8 cellular contexts compared by ENCODE assay signal in genomic region chr4:82774711-82775171, GRCh38. TPM values are rescaled to one million over a fixed set of nuclear protein-coding genes. Genes with fewer than 3 reads are reported as not detected.
DNase-seq lines count a peak whose midpoint lies in the region; ATAC-seq and TF ChIP-seq lines count a peak whose summit lies in the region.
"Had no signal": no experiment of that assay in that cellular context is flagged by ENCODE, and none has a peak within 500 bp of the region (broad histone marks: within the 10 kb centered on the region; RNA-seq: fewer than 3 reads in every experiment).

No MANE protein-coding gene starts in this region.

- DNase-seq in cerebellum (ENCODE audit: low spot score), result peak; percentile 41
- peak in 36 of 49 donors; percentile 4 to 74 (median 50) for DNase-seq in substantia nigra (lab: John Stamatoyannopoulos, UW)
- DNase-seq in GM19238 (ENCODE audit: insufficient read length, low spot score), result no peak
- DNase-seq in NCI-H1048 (lab: John Stamatoyannopoulos, UW), result no peak
- DNase-seq: sigmoid colon had no signal

- peak; percentile 97 for TF ChIP-seq EP300 in Ishikawa (IDR thresholded peaks at IDR 0.05; ENCODE audit: borderline replicate concordance)

- peak; percentile 18; the same call in 1 of the 2 replicates for TF ChIP-seq RAD21 in Ishikawa (IDR thresholded peaks at IDR 0.05; ENCODE audit: low read depth)

- H3K27ac ChIP-seq in layer of hippocampus (ENCODE audit: low read depth, low read length), result peak overlapping the region; percentile 71
- H3K27ac ChIP-seq in substantia nigra (ENCODE audit: low read depth, low read length, poor library complexity, severe bottlenecking), result peak overlapping the region; percentile 94
- H3K27ac ChIP-seq: sigmoid colon had no signal

- no peak for ATAC-seq in HG03135 (IDR thresholded peaks at IDR 0.05; ENCODE audit: unreplicated experiment)

- H3K27me3 ChIP-seq in layer of hippocampus (ENCODE audit: control insufficient read depth, insufficient read depth, low read length), result no peaks in the 10 kb centered on the region
- H3K27me3 ChIP-seq: sigmoid colon had no signal

TF ChIP-seq in Ishikawa, 13 proteins besides CTCF, POLR2A, EP300 and RAD21:
- TF ChIP-seq ZBTB7A (IDR thresholded peaks at IDR 0.05; ENCODE audit: low read depth) (no peak), MAX (IDR thresholded peaks at IDR 0.05) (peak; percentile 42; the same call in 1 of the 2 replicates), TAF1 (IDR thresholded peaks at IDR 0.05; ENCODE audit: low read depth) (no peak), REST (IDR thresholded peaks at IDR 0.05; ENCODE audit: low read depth) (no peak), YY1 (IDR thresholded peaks at IDR 0.05; ENCODE audit: low read depth) (peak; percentile 54; the same call in 1 of the 2 replicates), CEBPB (IDR thresholded peaks at IDR 0.05) (peak; percentile 66; the same call in 1 of the 2 replicates), CREB1 (IDR thresholded peaks at IDR 0.05; ENCODE audit: low read depth) (no peak), NFIC (IDR thresholded peaks at IDR 0.05) (peak; percentile 95), FOXM1 (IDR thresholded peaks at IDR 0.05; ENCODE audit: borderline replicate concordance, low read depth) (peak; percentile 87), EGR1 (IDR thresholded peaks at IDR 0.05) (peak; percentile 79), USF1 (IDR thresholded peaks at IDR 0.05) (peak; percentile 34; the same call in 1 of the 2 replicates), TCF12 (IDR thresholded peaks at IDR 0.05; ENCODE audit: low read depth) (peak; percentile 96), TEAD4 (IDR thresholded peaks at IDR 0.05) (peak; percentile 93)

RNA-seq across cellular contexts. Expression of gene SCD5, which starts 23.9 kb away (rescaled TPM):
- total RNA-seq in cerebellum, result 134 TPM

Comparison
In these comparisons a context has a peak if more than half of its experiments do, and no peak if none do; other contexts are left out.
1. DNase-seq: peak in cerebellum (single experiment) and substantia nigra (36 of 49); none in GM19238 (single experiment) and NCI-H1048 (single experiment).